9 cellular contexts compared by ENCODE assay signal in genomic region chr5:68683632-68684035, GRCh38.
DNase-seq lines count a peak whose midpoint lies in the region; ATAC-seq and TF ChIP-seq lines count a peak whose summit lies in the region.
"Had no signal": no experiment of that assay in that cellular context is flagged by ENCODE, and none has a peak within 500 bp of the region (broad histone marks: within the 10 kb centered on the region; RNA-seq: fewer than 3 reads in every experiment).

No MANE protein-coding gene starts in this region.

- H2AFZ ChIP-seq in PC-3 (ENCODE audit: low read length) (no peak overlapping the region), fibroblast of lung (ENCODE audit: low read length) (no peak overlapping the region), osteoblast (ENCODE audit: low read length) (no peak overlapping the region)

- H3K9ac ChIP-seq in PC-3 (ENCODE audit: low read length) = no peak overlapping the region
- H3K9ac ChIP-seq in fibroblast of lung (ENCODE audit: insufficient read depth, low read length) = no peak overlapping the region

- peak; percentile 81 for DNase-seq in DMS53 (lab: John Stamatoyannopoulos, UW)
- peak; percentile 86 for DNase-seq in PC-3
- peak; percentile 95 to 99 for DNase-seq in fibroblast of lung (ENCODE audit: low read depth in 2 of 2)
- DNase-seq in osteoblast (ENCODE audit: insufficient read length, low spot score, missing footprints) = peak; percentile 75
- DNase-seq in testis = no peak
- DNase-seq in head of caudate nucleus = no peak
- no peak for DNase-seq in T-helper 1 cell
- DNase-seq: H7 had no signal

- no peaks in the 10 kb centered on the region for H3K9me2 ChIP-seq in PC-3 (replicated peaks; ENCODE audit: low read length)

- ATAC-seq in PC-3 (peak; percentile 86), GM18909 (IDR thresholded peaks at IDR 0.05; ENCODE audit: poor library complexity, unreplicated experiment) (no peak)

- CTCF ChIA-PET in PC-3 (lab: Charles Lee) = no interaction called here

- H3K9me3 ChIP-seq in PC-3 (ENCODE audit: low read length) (no peaks in the 10 kb centered on the region), fibroblast of lung (ENCODE audit: control insufficient read depth, insufficient read depth, low read depth, low read length) (no peaks in the 10 kb centered on the region), osteoblast (ENCODE audit: low read depth, low read length) (no peaks in the 10 kb centered on the region), testis (no peaks in the 10 kb centered on the region)

- intact Hi-C loops in PC-3 (cut with micrococcal nuclease) = no loop called here
- intact Hi-C loops in testis (cut with DNase I; ENCODE audit: low total_unique reads) = no loop called here
- intact Hi-C loops in head of caudate nucleus (cut with DNase I) = no loop called here

- no peak for TF ChIP-seq POLR2A in testis (IDR thresholded peaks at IDR 0.05)

- H3K36me3 ChIP-seq in PC-3 (ENCODE audit: low read depth, low read length) = no peaks in the 10 kb centered on the region
- no peaks in the 10 kb centered on the region for H3K36me3 ChIP-seq in fibroblast of lung (ENCODE audit: control insufficient read depth, insufficient read depth, low read length)
- no peaks in the 10 kb centered on the region for H3K36me3 ChIP-seq in osteoblast (ENCODE audit: insufficient read depth, low read length)
- no peaks in the 10 kb centered on the region for H3K36me3 ChIP-seq in testis (ENCODE audit: low read depth, missing control alignments)

- BruUV-seq in PC-3 (replicated peaks; lab: Mats Ljungman, UMichigan) = no TSS peak

- no peaks in the 10 kb centered on the region for H3K27me3 ChIP-seq in PC-3 (ENCODE audit: low read length)
- H3K27me3 ChIP-seq in fibroblast of lung (ENCODE audit: control insufficient read depth, insufficient read depth, low read length) = no peaks in the 10 kb centered on the region
- no peaks in the 10 kb centered on the region for H3K27me3 ChIP-seq in osteoblast (ENCODE audit: insufficient read depth, low read length)
- H3K27me3 ChIP-seq in testis = no peaks in the 10 kb centered on the region

- H3F3A ChIP-seq in PC-3 (ENCODE audit: low read length, unreplicated experiment) = no peaks in the 10 kb centered on the region

- H4K20me1 ChIP-seq in PC-3 (ENCODE audit: low read length) = no peaks in the 10 kb centered on the region
- no peaks in the 10 kb centered on the region for H4K20me1 ChIP-seq in fibroblast of lung (ENCODE audit: control insufficient read depth, extremely low read depth, insufficient read depth, low read length)
- H4K20me1 ChIP-seq in osteoblast (ENCODE audit: insufficient read depth, low read length) = no peaks in the 10 kb centered on the region

- WGBS in testis, 2 donors = 60 to 67% methylated on average over 5 of the region's 5 CpGs

- H3K79me2 ChIP-seq in PC-3 (ENCODE audit: low read length) (no peaks in the 10 kb centered on the region), fibroblast of lung (ENCODE audit: control insufficient read depth, insufficient read depth, low read length) (no peaks in the 10 kb centered on the region), osteoblast (ENCODE audit: insufficient read depth, low read length) (no peaks in the 10 kb centered on the region)

- H3K4me2 ChIP-seq in PC-3 (ENCODE audit: low read length) (peak overlapping the region; percentile 32; the same call in 1 of the 2 replicates), fibroblast of lung (ENCODE audit: extremely low read depth, insufficient read depth, low read length) (no peak overlapping the region), osteoblast (ENCODE audit: insufficient read depth, low read length) (peak overlapping the region; percentile 34)

- POLR2A ChIA-PET in PC-3 (lab: Charles Lee; ENCODE audit: unreplicated experiment) = no interaction called here

- TF ChIP-seq CTCF in PC-3 (conservative IDR thresholded peaks at IDR 0.05; ENCODE audit: low read depth, low read length) (no peak), fibroblast of lung (conservative IDR thresholded peaks at IDR 0.05 in 1 of 2, IDR thresholded peaks at IDR 0.05 in 1 of 2; ENCODE audit: low read depth in 1 of 2, low read length in 2 of 2) (no peak), osteoblast (IDR thresholded peaks at IDR 0.05; ENCODE audit: extremely low read depth, low read depth, low read length) (no peak), testis (IDR thresholded peaks at IDR 0.05) (no peak)

- H3K27ac ChIP-seq in PC-3 (ENCODE audit: low read length) (peak overlapping the region; percentile 32; the same call in 1 of the 2 replicates), fibroblast of lung (ENCODE audit: insufficient read depth, low read length) (peak overlapping the region; percentile 37), osteoblast (ENCODE audit: low read depth, low read length) (peak overlapping the region; percentile 16), testis (no peak overlapping the region)

- H3K4me1 ChIP-seq in PC-3 (ENCODE audit: insufficient read depth, low read length) = peaks cover 10% of the 10 kb centered on the region
- no peaks in the 10 kb centered on the region for H3K4me1 ChIP-seq in fibroblast of lung (ENCODE audit: control insufficient read depth, extremely low read depth, insufficient read depth, low read length)
- H3K4me1 ChIP-seq in osteoblast (ENCODE audit: insufficient read depth, low read length) = peaks cover 14% of the 10 kb centered on the region
- H3K4me1 ChIP-seq in testis = no peaks in the 10 kb centered on the region

- H3K4me3 ChIP-seq in PC-3 (ENCODE audit: low read length) = no peak overlapping the region
- H3K4me3 ChIP-seq in fibroblast of lung (replicated peaks in 1 of 4; ENCODE audit: control extremely low read depth in 1 of 4, insufficient read depth in 1 of 4, low read depth in 3 of 4, low read length in 4 of 4) = no peak overlapping the region
- H3K4me3 ChIP-seq in osteoblast (ENCODE audit: insufficient read depth, low read length) = no peak overlapping the region
- no peak overlapping the region for H3K4me3 ChIP-seq in testis

Comparison
In these comparisons a context has a peak if more than half of its experiments do, and no peak if none do; other contexts are left out.
1. DNase-seq: peak in DMS53 (single experiment), PC-3 (single experiment), fibroblast of lung (2 of 2) and osteoblast (single experiment); none in testis (single experiment), head of caudate nucleus (0 of 42) and T-helper 1 cell (0 of 5).
2. H3K27ac ChIP-seq: peak in PC-3 (single experiment), fibroblast of lung (single experiment) and osteoblast (single experiment); none in testis (0 of 2).